Comparison of ENCODE assay signal across 1 cellular context in genomic region chr3:183285318-183285717, GRCh38.
TF ChIP-seq lines count a peak whose summit lies in the region.

No MANE protein-coding gene starts in this region.

TF ChIP-seq in WTC11, 78 proteins besides CTCF, POLR2A, EP300 and RAD21 (continued from another document):
- no peak for TF ChIP-seq ZMAT4 (CRISPR knock-in tag; IDR thresholded peaks at IDR 0.05)
- TF ChIP-seq MLX (CRISPR knock-in tag; IDR thresholded peaks at IDR 0.05): no peak
- no peak for TF ChIP-seq JUN (CRISPR knock-in tag; IDR thresholded peaks at IDR 0.05)
- TF ChIP-seq KAT7 (CRISPR knock-in tag; IDR thresholded peaks at IDR 0.05; ENCODE audit: borderline replicate concordance): no peak
- no peak for TF ChIP-seq SMAD3 (CRISPR knock-in tag; IDR thresholded peaks at IDR 0.05; ENCODE audit: borderline replicate concordance)
- TF ChIP-seq, protein P1, sequence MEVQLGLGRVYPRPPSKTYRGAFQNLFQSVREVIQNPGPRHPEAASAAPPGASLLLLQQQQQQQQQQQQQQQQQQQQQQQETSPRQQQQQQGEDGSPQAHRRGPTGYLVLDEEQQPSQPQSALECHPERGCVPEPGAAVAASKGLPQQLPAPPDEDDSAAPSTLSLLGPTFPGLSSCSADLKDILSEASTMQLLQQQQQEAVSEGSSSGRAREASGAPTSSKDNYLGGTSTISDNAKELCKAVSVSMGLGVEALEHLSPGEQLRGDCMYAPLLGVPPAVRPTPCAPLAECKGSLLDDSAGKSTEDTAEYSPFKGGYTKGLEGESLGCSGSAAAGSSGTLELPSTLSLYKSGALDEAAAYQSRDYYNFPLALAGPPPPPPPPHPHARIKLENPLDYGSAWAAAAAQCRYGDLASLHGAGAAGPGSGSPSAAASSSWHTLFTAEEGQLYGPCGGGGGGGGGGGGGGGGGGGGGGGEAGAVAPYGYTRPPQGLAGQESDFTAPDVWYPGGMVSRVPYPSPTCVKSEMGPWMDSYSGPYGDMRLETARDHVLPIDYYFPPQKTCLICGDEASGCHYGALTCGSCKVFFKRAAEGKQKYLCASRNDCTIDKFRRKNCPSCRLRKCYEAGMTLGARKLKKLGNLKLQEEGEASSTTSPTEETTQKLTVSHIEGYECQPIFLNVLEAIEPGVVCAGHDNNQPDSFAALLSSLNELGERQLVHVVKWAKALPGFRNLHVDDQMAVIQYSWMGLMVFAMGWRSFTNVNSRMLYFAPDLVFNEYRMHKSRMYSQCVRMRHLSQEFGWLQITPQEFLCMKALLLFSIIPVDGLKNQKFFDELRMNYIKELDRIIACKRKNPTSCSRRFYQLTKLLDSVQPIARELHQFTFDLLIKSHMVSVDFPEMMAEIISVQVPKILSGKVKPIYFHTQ (CRISPR knock-in tag; IDR thresholded peaks at IDR 0.05): no peak
- TF ChIP-seq CDX4 (CRISPR knock-in tag; IDR thresholded peaks at IDR 0.05; ENCODE audit: borderline replicate concordance): no peak
- no peak for TF ChIP-seq ZNF423 (CRISPR knock-in tag; IDR thresholded peaks at IDR 0.05)
- no peak for TF ChIP-seq MXD4 (CRISPR knock-in tag; IDR thresholded peaks at IDR 0.05; ENCODE audit: borderline replicate concordance)
- TF ChIP-seq OVOL2 (CRISPR knock-in tag; IDR thresholded peaks at IDR 0.05; ENCODE audit: borderline replicate concordance): no peak
- no peak for TF ChIP-seq TP53 (CRISPR knock-in tag; IDR thresholded peaks at IDR 0.05)
- no peak for TF ChIP-seq ZNF532 (CRISPR knock-in tag; IDR thresholded peaks at IDR 0.05; ENCODE audit: borderline replicate concordance)
- TF ChIP-seq PREB (CRISPR knock-in tag; IDR thresholded peaks at IDR 0.05; ENCODE audit: borderline replicate concordance): no peak
